22 cellular contexts compared by ENCODE assay signal in genomic region chr6:33445020-33445676, GRCh38. TPM values are rescaled to one million over a fixed set of nuclear protein-coding genes. Genes with fewer than 3 reads are reported as not detected.
DNase-seq lines count a peak whose midpoint lies in the region; ATAC-seq and TF ChIP-seq lines count a peak whose summit lies in the region.
"Had no signal": no experiment of that assay in that cellular context is flagged by ENCODE, and none has a peak within 500 bp of the region (broad histone marks: within the 10 kb centered on the region; RNA-seq: fewer than 3 reads in every experiment).

No MANE protein-coding gene starts in this region.

- no peak overlapping the region for H3T11ph ChIP-seq in H9 (ENCODE audit: low read length)

- H3K4me1 Mint-ChIP-seq in activated T-cell treated with anti-CD3 and anti-CD28 coated beads, Interleukin-2, amount 50 U/mL, for 72 hours (ENCODE audit: low read depth): peaks cover 7% of the 10 kb centered on the region
- H3K4me1 Mint-ChIP-seq in progenitor cell of endocrine pancreas (ENCODE audit: low read depth): no peaks in the 10 kb centered on the region
- 0 out of 4 replicates have a peak, but pooled peaks cover 0 to 4% of the 10 kb centered on the region in 2 experiments for H3K4me1 Mint-ChIP-seq in H9

- DNase-seq in activated T-cell treated with anti-CD3 and anti-CD28 coated beads, Interleukin-2, amount 50 U/mL, for 72 hours: no peak
- no peak for DNase-seq in activated T-cell treated with anti-CD3 and anti-CD28 coated beads, Interleukin-2, amount 50 U/mL, for 1 hour
- DNase-seq in OCI-M1 (lab: John Stamatoyannopoulos, UW): peak; percentile 27
- peak; percentile 40 for DNase-seq in left lobe of liver (ENCODE audit: low spot score)
- no peak for DNase-seq in progenitor cell of endocrine pancreas (ENCODE audit: low spot score, unreplicated experiment)
- DNase-seq in H9: no peak
- no peak for DNase-seq in iPS-NIHi11 (ENCODE audit: low spot score)
- no peak for DNase-seq in LoVo (ENCODE audit: low spot score)
- DNase-seq: activated CD4-positive, alpha-beta memory T cell treated with anti-CD3 and anti-CD28 coated beads, Interleukin-2, amount 10 ng/mL, durations not matched to agents 7 days and 5 days; activated naive CD8-positive, alpha-beta T cell treated with anti-CD3 and anti-CD28 coated beads for 36 hours; activated T-cell treated with anti-CD3 and anti-CD28 coated beads, Interleukin-2, amount 50 U/mL, for 48 hours; GDM1; NCI-H1092; NCI-H2081; NCI-H446 treated with DMSO at 0.1 percent for 48 hours; NK-92 treated with Interleukin-12 subunit alpha and Interleukin-12 subunit beta, amount 100 ng/mL, for 24 hours; stomach; WERI-Rb-1 had no signal

- H3K79me2 ChIP-seq in H9 (ENCODE audit: insufficient read depth, low read length): no peaks in the 10 kb centered on the region

- H3K79me1 ChIP-seq in H9 (ENCODE audit: insufficient read depth, low read depth, low read length, poor library complexity, severe bottlenecking): no peaks in the 10 kb centered on the region

- H3K9me3 Mint-ChIP-seq in activated T-cell treated with anti-CD3 and anti-CD28 coated beads, Interleukin-2, amount 50 U/mL, for 72 hours: no peaks in the 10 kb centered on the region
- H3K9me3 Mint-ChIP-seq in progenitor cell of endocrine pancreas (ENCODE audit: low read depth) (no peaks in the 10 kb centered on the region), H9 (no peaks in the 10 kb centered on the region)
- H3K9me3 Mint-ChIP-seq: activated CD4-positive, alpha-beta memory T cell treated with anti-CD3 and anti-CD28 coated beads, Interleukin-2, amount 10 ng/mL, durations not matched to agents 7 days and 5 days; activated naive CD8-positive, alpha-beta T cell treated with anti-CD3 and anti-CD28 coated beads for 36 hours; T-helper 1 cell treated with Interleukin-12 subunit alpha and Interleukin-12 subunit beta and Interleukin-4 antibody, amounts not matched to agents 30 μg/mL and 1 μg/mL, for 36 hours; type B pancreatic cell had no signal

- H3K27ac ChIP-seq in H9 (ENCODE audit: insufficient read length, low read depth, low read length): no peak overlapping the region
- H3K27ac ChIP-seq: BLaER1, WERI-Rb-1 had no signal

- no peaks in the 10 kb centered on the region for H3K4me1 ChIP-seq in H9 (ENCODE audit: insufficient read depth, low read length)
- H3K4me1 ChIP-seq: BLaER1, HAP-1 had no signal

- no peak overlapping the region for H2BK20ac ChIP-seq in H9 (ENCODE audit: low read depth, low read length, poor library complexity, severe bottlenecking)

- H3K27me3 Mint-ChIP-seq in activated T-cell treated with anti-CD3 and anti-CD28 coated beads, Interleukin-2, amount 50 U/mL, for 72 hours (ENCODE audit: low read depth): no peaks in the 10 kb centered on the region
- H3K27me3 Mint-ChIP-seq in progenitor cell of endocrine pancreas (no peaks in the 10 kb centered on the region), H9 (ENCODE audit: low read depth) (no peaks in the 10 kb centered on the region; the same call in 1 of the 2 replicates)
- H3K27me3 Mint-ChIP-seq: activated CD4-positive, alpha-beta memory T cell treated with anti-CD3 and anti-CD28 coated beads, Interleukin-2, amount 10 ng/mL, durations not matched to agents 7 days and 5 days; activated naive CD8-positive, alpha-beta T cell treated with anti-CD3 and anti-CD28 coated beads for 36 hours; type B pancreatic cell had no signal

- no peak overlapping the region for H2BK12ac ChIP-seq in H9 (ENCODE audit: insufficient read length, low read depth, low read length)

- no peak overlapping the region for H3K9ac ChIP-seq in H9 (ENCODE audit: extremely low read depth, insufficient read length, low read length)
- H3K9ac ChIP-seq: BLaER1 had no signal

- no peak overlapping the region for H3K4me3 Mint-ChIP-seq in activated T-cell treated with anti-CD3 and anti-CD28 coated beads, Interleukin-2, amount 50 U/mL, for 72 hours
- H3K4me3 Mint-ChIP-seq in progenitor cell of endocrine pancreas (ENCODE audit: low read depth): no peak overlapping the region
- H3K4me3 Mint-ChIP-seq in H9: no peak overlapping the region
- H3K4me3 Mint-ChIP-seq: activated CD4-positive, alpha-beta memory T cell treated with anti-CD3 and anti-CD28 coated beads, Interleukin-2, amount 10 ng/mL, durations not matched to agents 7 days and 5 days; activated naive CD8-positive, alpha-beta T cell treated with anti-CD3 and anti-CD28 coated beads for 36 hours; T-helper 1 cell treated with Interleukin-12 subunit alpha and Interleukin-12 subunit beta and Interleukin-4 antibody, amounts not matched to agents 30 μg/mL and 1 μg/mL, for 36 hours; type B pancreatic cell had no signal

- H3K27ac Mint-ChIP-seq in activated T-cell treated with anti-CD3 and anti-CD28 coated beads, Interleukin-2, amount 50 U/mL, for 72 hours: peak overlapping the region; percentile 27
- H3K27ac Mint-ChIP-seq in progenitor cell of endocrine pancreas (no peak overlapping the region), H9 (no peak overlapping the region)
- H3K27ac Mint-ChIP-seq: activated CD4-positive, alpha-beta memory T cell treated with anti-CD3 and anti-CD28 coated beads, Interleukin-2, amount 10 ng/mL, durations not matched to agents 7 days and 5 days; activated naive CD8-positive, alpha-beta T cell treated with anti-CD3 and anti-CD28 coated beads for 36 hours; T-helper 1 cell treated with Interleukin-12 subunit alpha and Interleukin-12 subunit beta and Interleukin-4 antibody, amounts not matched to agents 30 μg/mL and 1 μg/mL, for 36 hours; type B pancreatic cell had no signal

- H3K23ac ChIP-seq in H9 (ENCODE audit: insufficient read length, low read depth, low read length): no peak overlapping the region

- no peaks in the 10 kb centered on the region for H3K9me3 ChIP-seq in H9 (ENCODE audit: control insufficient read depth, low read depth, low read length)
- H3K9me3 ChIP-seq: BLaER1, HAP-1, stomach had no signal

- H4K8ac ChIP-seq in H9 (replicated peaks; ENCODE audit: insufficient read length, low read depth, low read length): no peak overlapping the region

- H3K56ac ChIP-seq in H9 (ENCODE audit: insufficient read length, low read depth, low read length): no peak overlapping the region

- H2BK15ac ChIP-seq in H9 (ENCODE audit: low read depth, low read length): no peak overlapping the region

- H2AK5ac ChIP-seq in H9 (ENCODE audit: insufficient read length, low read length): no peak overlapping the region

- no peak overlapping the region for H3K14ac ChIP-seq in H9 (ENCODE audit: insufficient read depth, low read length)

- no peak overlapping the region for H4K5ac ChIP-seq in H9 (ENCODE audit: insufficient read length, low read depth, low read length)

- no peak overlapping the region for H4K91ac ChIP-seq in H9 (ENCODE audit: insufficient read length, low read depth, low read length)

- no peaks in the 10 kb centered on the region for H3K27me3 ChIP-seq in H9 (ENCODE audit: insufficient read depth, low read length)
- H3K27me3 ChIP-seq: BLaER1, stomach had no signal

- TF ChIP-seq CTCF in progenitor cell of endocrine pancreas (IDR thresholded peaks at IDR 0.05; ENCODE audit: unreplicated experiment) (no peak), H9 (conservative IDR thresholded peaks at IDR 0.05) (no peak)

- H2BK120ac ChIP-seq in H9 (ENCODE audit: low read depth, low read length, poor library complexity, severe bottlenecking): no peak overlapping the region

- H3K18ac ChIP-seq in H9 (ENCODE audit: insufficient read length, low read depth, low read length): no peak overlapping the region

- no peak overlapping the region for H2BK5ac ChIP-seq in H9 (ENCODE audit: insufficient read length, low read length)

- H3K4ac ChIP-seq in H9 (ENCODE audit: low read depth, low read length): no peak overlapping the region

- H4K20me1 ChIP-seq in H9 (ENCODE audit: control insufficient read depth, insufficient read depth, insufficient read length): no peaks in the 10 kb centered on the region

- H3K4me2 ChIP-seq in H9 (ENCODE audit: insufficient read depth, insufficient read length, low read length): no peak overlapping the region
- H3K4me2 ChIP-seq: BLaER1 had no signal

- H3K23me2 ChIP-seq in H9 (ENCODE audit: insufficient read length, low read depth, low read length, poor library complexity, severe bottlenecking): no peaks in the 10 kb centered on the region

- no CpG with 5 or more reads among the region's 3 CpGs for WGBS in H9 (ENCODE audit: extremely low coverage, insufficient read length, low lambda C conversion rate)

- peaks cover 5 to 7% of the 10 kb centered on the region in 2 donors for H3K36me3 Mint-ChIP-seq in activated T-cell treated with anti-CD3 and anti-CD28 coated beads, Interleukin-2, amount 50 U/mL, for 72 hours (ENCODE audit: insufficient read depth in 2 of 2)
- H3K36me3 Mint-ChIP-seq in progenitor cell of endocrine pancreas (ENCODE audit: insufficient read depth) (peaks cover 14% of the 10 kb centered on the region), H9 (ENCODE audit: insufficient read depth in 1 of 3, low read depth in 3 of 3) (peaks cover 70 to 92% (median 87%) of the 10 kb centered on the region in 3 experiments; a peak in 6 of 7 replicates)

- no peak for ATAC-seq in activated T-cell treated with anti-CD3 and anti-CD28 coated beads, Interleukin-2, amount 50 U/mL, for 72 hours (replicated peaks in 1 of 2)
- no peak for ATAC-seq in left lobe of liver

- H2AFZ ChIP-seq in H9 (ENCODE audit: low read length): no peak overlapping the region

RNA-seq across cellular contexts. Expression of gene ZBTB9, which starts 9.2 kb away (rescaled TPM):
- 10 to 100 TPM; 10.2 to 13.6 TPM for total RNA-seq in activated T-cell treated with anti-CD3 and anti-CD28 coated beads, Interleukin-2, amount 50 U/mL, for 72 hours
- total RNA-seq in left lobe of liver (2.9 TPM), progenitor cell of endocrine pancreas (15.4 and 15.7 TPM in 2 replicates), H9 (2021) (48.1 and 53.1 TPM in 2 replicates)

RNA-seq across cellular contexts. Expression of gene SYNGAP1, which starts 25.3 kb away (rescaled TPM):
- total RNA-seq in activated T-cell treated with anti-CD3 and anti-CD28 coated beads, Interleukin-2, amount 50 U/mL, for 72 hours: 10 to 100 TPM; 86.9 to 91.5 TPM
- total RNA-seq in left lobe of liver (2.5 TPM), progenitor cell of endocrine pancreas (59.9 and 60.3 TPM in 2 replicates), H9 (2021) (111 and 121 TPM in 2 replicates)

RNA-seq across cellular contexts. Expression of gene CUTA, which starts 27.2 kb away (rescaled TPM):
- 100 to 1,000 TPM; 212 to 222 TPM for total RNA-seq in activated T-cell treated with anti-CD3 and anti-CD28 coated beads, Interleukin-2, amount 50 U/mL, for 72 hours
- total RNA-seq in left lobe of liver (104 TPM), progenitor cell of endocrine pancreas (252 and 264 TPM in 2 replicates), H9 (2021) (257 and 264 TPM in 2 replicates)

RNA-seq across cellular contexts. Expression of gene PHF1, which starts 34.3 kb away (rescaled TPM):
- 10 to 100 TPM; 65.2 to 77.3 TPM for total RNA-seq in activated T-cell treated with anti-CD3 and anti-CD28 coated beads, Interleukin-2, amount 50 U/mL, for 72 hours
- total RNA-seq in left lobe of liver (20.7 TPM), progenitor cell of endocrine pancreas (58.1 and 58.4 TPM in 2 replicates), H9 (2021) (49.8 and 56.8 TPM in 2 replicates)

RNA-seq across cellular contexts. Expression of gene KIFC1, which starts 53.5 kb away (rescaled TPM):
- 10 to 100 TPM; 91.7 to 96.3 TPM for total RNA-seq in activated T-cell treated with anti-CD3 and anti-CD28 coated beads, Interleukin-2, amount 50 U/mL, for 72 hours
- total RNA-seq in left lobe of liver (0.38 TPM), progenitor cell of endocrine pancreas (45.5 and 46.6 TPM in 2 replicates), H9 (2021) (73.1 and 73.8 TPM in 2 replicates)

Comparison
In these comparisons a context has a peak if more than half of its experiments do, and no peak if none do; other contexts are left out.
1. DNase-seq: peak in OCI-M1 (single experiment) and left lobe of liver (single experiment); none in activated T-cell treated with anti-CD3 and anti-CD28 coated beads, Interleukin-2, amount 50 U/mL, for 72 hours (0 of 2), activated T-cell treated with anti-CD3 and anti-CD28 coated beads, Interleukin-2, amount 50 U/mL, for 1 hour (single experiment), progenitor cell of endocrine pancreas (single experiment), H9 (single experiment), iPS-NIHi11 (single experiment) and LoVo (single experiment).
2. RNA of gene SYNGAP1, which starts 25.3 kb away (total RNA-seq): 111 to 121 TPM in H9, 86.9 to 91.5 TPM in activated T-cell treated with anti-CD3 and anti-CD28 coated beads, Interleukin-2, amount 50 U/mL, for 72 hours and 59.9 to 60.3 TPM in progenitor cell of endocrine pancreas; 2.5 TPM in left lobe of liver (single experiment); every median in the first group is over 10 times any median in the second.